8 cellular contexts compared by ENCODE assay signal in genomic region chr1:154971341-154971998, GRCh38. TPM values are rescaled to one million over a fixed set of nuclear protein-coding genes. Genes with fewer than 3 reads are reported as not detected.
DNase-seq lines count a peak whose midpoint lies in the region; ATAC-seq and TF ChIP-seq lines count a peak whose summit lies in the region.

No MANE protein-coding gene starts in this region.

- H3K27me3 ChIP-seq in OCI-LY1 (ENCODE audit: insufficient read depth, low read length) (no peaks in the 10 kb centered on the region), dorsolateral prefrontal cortex (no peaks in the 10 kb centered on the region)

- peaks cover 16% of the 10 kb centered on the region for H3K79me2 ChIP-seq in OCI-LY1 (ENCODE audit: insufficient read depth, low read length)

- no peaks in the 10 kb centered on the region for H3K9me3 ChIP-seq in OCI-LY1 (ENCODE audit: low read length)

- peak overlapping the region; percentile 84 for H3K27ac ChIP-seq in C4-2B
- peak overlapping the region; percentile 69 for H3K27ac ChIP-seq in OCI-LY1 (ENCODE audit: low read depth, low read length, poor library complexity, severe bottlenecking)
- peak overlapping the region in 58 of 59 donors; percentile 18 to 100 (median 95) for H3K27ac ChIP-seq in dorsolateral prefrontal cortex

- no peaks in the 10 kb centered on the region for H3K36me3 Mint-ChIP-seq in neural crest cell (ENCODE audit: low read depth)

- peaks cover 42% of the 10 kb centered on the region for H3K4me1 ChIP-seq in OCI-LY1 (ENCODE audit: insufficient read depth, low read length, severe bottlenecking)

- peak overlapping the region; percentile 86 for H3K4me3 Mint-ChIP-seq in neural crest cell

- H3K27me3 Mint-ChIP-seq in neural crest cell (ENCODE audit: low read depth): no peaks in the 10 kb centered on the region

- no peak for ATAC-seq in GM19035 (IDR thresholded peaks at IDR 0.05; ENCODE audit: unreplicated experiment)

- H3K9ac ChIP-seq in OCI-LY1 (ENCODE audit: low read length): peak overlapping the region; percentile 53; the same call in 1 of the 2 replicates

- H3K36me3 ChIP-seq in OCI-LY1 (ENCODE audit: insufficient read depth, low read length): peaks cover 26% of the 10 kb centered on the region

- DNase-seq in dorsolateral prefrontal cortex (no peak), neural crest cell (ENCODE audit: low read depth, low spot score) (no peak), NCI-H748 treated with DMSO at 0.1 percent for 48 hours (lab: John Stamatoyannopoulos, UW) (no peak), NAMALWA (ENCODE audit: low spot score) (no peak)
- no peak for DNase-seq in activated effector memory CD4-positive, alpha-beta T cell treated with anti-CD3 and anti-CD28 coated beads, Interleukin-2, amount 50 U/mL, for 16 hours

- peak overlapping the region; percentile 71 for H3K4me2 ChIP-seq in OCI-LY1 (ENCODE audit: low read length)

- peak overlapping the region; percentile 98 for H3K27ac Mint-ChIP-seq in neural crest cell (ENCODE audit: unreplicated experiment)

- H3K9me2 ChIP-seq in OCI-LY1 (ENCODE audit: low read depth, low read length): no peaks in the 10 kb centered on the region

- H4K20me1 ChIP-seq in OCI-LY1 (ENCODE audit: insufficient read depth, low read length): no peaks in the 10 kb centered on the region

- H2AFZ ChIP-seq in OCI-LY1 (ENCODE audit: low read length): no peak overlapping the region

- H3K4me1 Mint-ChIP-seq in neural crest cell: peaks cover 41% of the 10 kb centered on the region

- H3F3A ChIP-seq in OCI-LY1 (ENCODE audit: insufficient read depth, low read length): no peaks in the 10 kb centered on the region

- no peaks in the 10 kb centered on the region for H3K9me3 Mint-ChIP-seq in neural crest cell

- TF ChIP-seq CTCF in C4-2B (conservative IDR thresholded peaks at IDR 0.05) (no peak), OCI-LY1 (IDR thresholded peaks at IDR 0.05; ENCODE audit: low read length) (no peak), dorsolateral prefrontal cortex (IDR thresholded peaks at IDR 0.05 in 54 of 56, conservative IDR thresholded peaks at IDR 0.05 in 2 of 56; ENCODE audit: low read depth in 1 of 56, partially characterized antibody in 56 of 56) (no peak), neural crest cell (conservative IDR thresholded peaks at IDR 0.05) (no peak)

- intact Hi-C loops in dorsolateral prefrontal cortex (cut with DNase I): no loop called here

- H3K4me3 ChIP-seq in OCI-LY1 (ENCODE audit: low read depth, low read length, poor library complexity, severe bottlenecking) (peak overlapping the region; percentile 52), dorsolateral prefrontal cortex (peak overlapping the region in 51 of 59 donors; percentile 12 to 84 (median 59))

RNA-seq across cellular contexts. Expression of gene SHC1, which starts 0.9 kb away (rescaled TPM):
- total RNA-seq in dorsolateral prefrontal cortex (10 to 100 TPM; 19.6 to 84.4 (median 32.6) TPM), neural crest cell (90.3 and 92.9 TPM in 2 replicates)

RNA-seq across cellular contexts. Expression of gene CKS1B, which starts 3.0 kb away (rescaled TPM):
- total RNA-seq in dorsolateral prefrontal cortex (10 to 100 TPM in 89 of 120 experiments, 1 to 10 TPM in 31; 4.1 to 21.6 (median 11.6) TPM), neural crest cell (211 and 217 TPM in 2 replicates)

RNA-seq across cellular contexts. Expression of gene PYGO2, which starts 9.9 kb away (rescaled TPM):
- total RNA-seq in dorsolateral prefrontal cortex (10 to 100 TPM; 26.9 to 46.0 (median 33.8) TPM), neural crest cell (63.3 and 65.1 TPM in 2 replicates)

RNA-seq across cellular contexts. Expression of gene FLAD1, which starts 11.7 kb away (rescaled TPM):
- 10 to 100 TPM; 16.1 to 42.6 (median 25.5) TPM for total RNA-seq in dorsolateral prefrontal cortex
- total RNA-seq in neural crest cell: 76.3 and 81.9 TPM in 2 replicates

RNA-seq across cellular contexts. Expression of gene PBXIP1, which starts 15.6 kb away (rescaled TPM):
- 100 to 1,000 TPM in 54 of 120 experiments, 10 to 100 TPM in 66; 40.2 to 244 (median 96.9) TPM for total RNA-seq in dorsolateral prefrontal cortex
- 17.1 and 18.5 TPM in 2 replicates for total RNA-seq in neural crest cell
